27 cellular contexts compared by ENCODE assay signal in the genomic region with DNA sequence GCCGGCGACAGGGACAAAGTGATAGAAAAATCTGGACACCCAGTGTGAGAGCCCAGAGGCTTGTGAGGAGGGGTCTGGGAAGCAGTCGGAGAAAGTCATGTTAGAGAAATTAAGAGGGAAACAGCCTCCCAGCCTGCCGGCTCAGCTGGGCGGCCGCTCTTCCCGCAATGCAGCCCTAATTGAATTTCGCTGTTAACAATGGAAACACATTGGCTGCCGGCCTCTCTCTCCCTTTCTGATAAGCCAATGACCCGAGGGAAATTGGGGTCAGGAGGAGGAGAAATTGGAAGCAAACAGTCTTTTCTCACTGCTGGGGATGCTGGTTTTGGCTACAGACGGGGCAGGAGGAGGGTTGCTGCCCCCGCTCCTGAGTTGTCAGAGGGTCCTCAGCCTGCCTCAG. TPM values are rescaled to one million over a fixed set of nuclear protein-coding genes. Genes with fewer than 3 reads are reported as not detected.
A peak's percentile ranks its signal among the peaks of the same experiment; 100 is the strongest.
DNase-seq lines count a peak whose midpoint lies in the region; ATAC-seq, FAIRE-seq and TF ChIP-seq lines count a peak whose summit lies in the region.
"Had no signal": no experiment of that assay in that cellular context is flagged by ENCODE, and none has a peak within 500 bp of the region (broad histone marks: within the 10 kb centered on the region; RNA-seq: fewer than 3 reads in every experiment).

No MANE protein-coding gene starts in this region.

- peaks cover 4% of the 10 kb centered on the region for H3K4me1 Mint-ChIP-seq in astrocyte (ENCODE audit: low read depth, unreplicated experiment)

- H3K4me3 Mint-ChIP-seq in astrocyte (ENCODE audit: unreplicated experiment) = no peak overlapping the region
- H3K4me3 Mint-ChIP-seq: activated naive CD8-positive, alpha-beta T cell treated with anti-CD3 and anti-CD28 coated beads for 36 hours had no signal

- peak overlapping the region; percentile 86 for H3K27ac Mint-ChIP-seq in astrocyte (ENCODE audit: unreplicated experiment)
- H3K27ac Mint-ChIP-seq: activated naive CD8-positive, alpha-beta T cell treated with anti-CD3 and anti-CD28 coated beads for 36 hours had no signal

- no peak overlapping the region for H3K4me3 ChIP-seq in astrocyte (ENCODE audit: insufficient read depth, low read depth, low read length)
- H3K4me3 ChIP-seq: left lung, mucosa of descending colon, psoas muscle, suprapubic skin had no signal

- no peaks in the 10 kb centered on the region for H3K79me2 ChIP-seq in astrocyte (ENCODE audit: insufficient read depth, low read length)

- H3K9me3 ChIP-seq in astrocyte (ENCODE audit: insufficient read depth, low read depth, low read length) = no peaks in the 10 kb centered on the region
- H3K9me3 ChIP-seq: left lung, mucosa of descending colon, psoas muscle, suprapubic skin had no signal

- H3K36me3 ChIP-seq in astrocyte (ENCODE audit: insufficient read depth, low read length) = no peaks in the 10 kb centered on the region
- H3K36me3 ChIP-seq: left lung, suprapubic skin, WERI-Rb-1 had no signal

- H3K27me3 Mint-ChIP-seq in astrocyte (ENCODE audit: low read depth, unreplicated experiment) = peaks cover 50% of the 10 kb centered on the region

- ATAC-seq in HG02981 (IDR thresholded peaks at IDR 0.05; ENCODE audit: unreplicated experiment) = no peak
- no peak for ATAC-seq in HG02571 (IDR thresholded peaks at IDR 0.05; ENCODE audit: unreplicated experiment)
- ATAC-seq: left lung, mucosa of descending colon, psoas muscle had no signal

- no peaks in the 10 kb centered on the region for H4K20me1 ChIP-seq in astrocyte (ENCODE audit: insufficient read depth, low read length)

- H3K27me3 ChIP-seq in astrocyte (ENCODE audit: insufficient read depth, low read length) = peaks cover 28% of the 10 kb centered on the region

- no peak overlapping the region for H3K27ac ChIP-seq in astrocyte (ENCODE audit: low read depth, low read length)
- H3K27ac ChIP-seq: C4-2B, left lung, psoas muscle, suprapubic skin, WERI-Rb-1 had no signal

- no peak overlapping the region for H2AFZ ChIP-seq in astrocyte (ENCODE audit: low read depth, low read length)

- no peak for FAIRE-seq in astrocyte (lab: Jason Lieb, UNC)
- FAIRE-seq: colon, D721Med had no signal

- H3K36me3 Mint-ChIP-seq in astrocyte (ENCODE audit: low read depth, unreplicated experiment) = no peaks in the 10 kb centered on the region
- H3K36me3 Mint-ChIP-seq: activated naive CD8-positive, alpha-beta T cell treated with anti-CD3 and anti-CD28 coated beads for 36 hours had no signal

- no peak for TF ChIP-seq CTCF in astrocyte (IDR thresholded peaks at IDR 0.05; ENCODE audit: insufficient read depth, low read depth, low read length)

- no peaks in the 10 kb centered on the region for H3K4me1 ChIP-seq in astrocyte (ENCODE audit: insufficient read depth, low read length)
- H3K4me1 ChIP-seq: left lung, psoas muscle, suprapubic skin had no signal

- no peak overlapping the region for H3K4me2 ChIP-seq in astrocyte (ENCODE audit: low read length)

- no peaks in the 10 kb centered on the region for H3K9me3 Mint-ChIP-seq in astrocyte (ENCODE audit: unreplicated experiment)
- H3K9me3 Mint-ChIP-seq: H9 had no signal

- DNase-seq in ELF-1 (ENCODE audit: low read depth, low spot score) = peak; percentile 69
- DNase-seq in NCI-H2227 (lab: John Stamatoyannopoulos, UW; ENCODE audit: unreplicated experiment) = peak; percentile 79
- DNase-seq in astrocyte (ENCODE audit: low read depth) = no peak
- peak; percentile 68 for DNase-seq in iPS-NIHi7 (ENCODE audit: extremely low spot score)
- no peak for DNase-seq in glomerular visceral epithelial cell (ENCODE audit: extremely low spot score)
- DNase-seq in activated CD4-positive, alpha-beta T cell treated with anti-CD3 and anti-CD28 coated beads, Interleukin-2, amount 50 U/mL, for 4 hours = no peak
- DNase-seq: activated CD4-positive, alpha-beta T cell treated with anti-CD3 and anti-CD28 coated beads, Interleukin-2, amount 50 U/mL, for 48 hours; activated naive CD8-positive, alpha-beta T cell treated with anti-CD3 and anti-CD28 coated beads for 36 hours; EL; H9; mucosa of descending colon; NCI-H1930; NCI-H446 treated with DMSO at 0.1 percent for 48 hours; psoas muscle; WERI-Rb-1 had no signal

- no peak overlapping the region for H3K9ac ChIP-seq in astrocyte (ENCODE audit: low read length)

RNA-seq across cellular contexts. Expression of gene HK3, which starts 32.2 kb away (rescaled TPM):
- total RNA-seq in astrocyte = 0.14 TPM in 1 of 2 replicates, not detected in the other
- total RNA-seq: activated naive CD8-positive, alpha-beta T cell treated with anti-CD3 and anti-CD28 coated beads for 36 hours; H9; HT1080; RPMI7951; SK-MEL-5 had no signal

RNA-seq across cellular contexts. Expression of gene UNC5A, which starts 56.6 kb away (rescaled TPM):
- 0.67 and 0.70 TPM in 2 replicates for total RNA-seq in astrocyte
- total RNA-seq: activated naive CD8-positive, alpha-beta T cell treated with anti-CD3 and anti-CD28 coated beads for 36 hours; RPMI7951; SK-MEL-5; skeletal muscle tissue; suprapubic skin; T-helper 2 cell treated with Interferon-gamma antibody and Interleukin-4, amounts not matched to agents 100 ng/mL and 5 ng/mL, for 36 hours had no signal

Comparison
In these comparisons a context has a peak if more than half of its experiments do, and no peak if none do; other contexts are left out.
1. DNase-seq: peak in ELF-1 (single experiment), NCI-H2227 (single experiment) and iPS-NIHi7 (single experiment); none in astrocyte (single experiment), glomerular visceral epithelial cell (single experiment) and activated CD4-positive, alpha-beta T cell treated with anti-CD3 and anti-CD28 coated beads, Interleukin-2, amount 50 U/mL, for 4 hours (0 of 2).